1 cellular context compared by ENCODE assay signal in the genomic region with DNA sequence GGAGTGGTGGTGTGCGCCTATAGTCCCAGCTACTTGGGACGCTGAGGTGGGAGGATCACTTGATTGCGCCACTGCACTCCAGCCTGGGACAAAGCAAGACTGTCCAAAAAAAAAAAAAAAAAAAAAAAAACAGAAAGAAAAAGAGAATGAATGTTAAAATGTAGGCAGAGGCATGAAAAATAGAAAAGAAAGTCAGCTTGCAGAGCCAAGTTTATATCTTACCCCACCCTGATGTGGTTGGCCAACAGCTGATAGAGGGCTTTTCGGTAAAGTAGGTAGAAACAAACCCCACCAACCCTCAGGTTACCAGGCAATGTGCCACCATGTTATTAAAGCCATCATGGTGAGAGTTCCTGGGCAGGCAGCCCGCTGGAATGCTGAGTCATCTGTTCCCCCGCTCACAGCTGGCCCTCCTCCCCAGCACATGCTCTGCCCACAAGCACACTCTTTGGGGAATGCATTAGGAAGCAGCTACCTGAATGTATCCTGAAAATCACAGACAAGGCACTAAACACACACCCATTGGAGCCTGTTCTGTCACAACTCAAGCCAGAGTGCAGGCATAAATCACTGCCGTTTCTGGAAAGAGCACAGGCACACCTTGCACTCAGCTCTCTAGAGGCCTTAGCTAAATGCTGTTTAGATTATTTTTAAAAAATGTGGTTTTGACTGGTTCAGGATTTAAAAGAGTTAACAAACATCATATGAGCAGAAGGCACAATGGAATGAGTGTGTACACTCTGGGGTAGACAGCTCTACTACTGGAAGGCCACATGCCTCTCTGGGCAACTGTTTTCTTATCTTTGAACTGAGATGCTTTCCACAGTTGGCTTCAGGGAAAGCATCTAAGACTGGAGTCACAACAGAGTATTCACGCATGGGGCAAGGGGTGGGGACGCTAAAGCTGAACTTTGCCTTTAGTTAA.
TF ChIP-seq lines count a peak whose summit lies in the region.

No MANE protein-coding gene starts in this region.

TF ChIP-seq in H1, 55 proteins besides CTCF, POLR2A, EP300 and RAD21:
- TF ChIP-seq CTBP2 (IDR thresholded peaks at IDR 0.05; ENCODE audit: borderline replicate concordance, insufficient read depth, insufficient read length, low read length) = no peak
- TF ChIP-seq JUND (IDR thresholded peaks at IDR 0.05; ENCODE audit: low read length) = peak; percentile 89
- TF ChIP-seq ZNF274 (IDR thresholded peaks at IDR 0.05; ENCODE audit: borderline replicate concordance, extremely low read depth, low read length) = no peak
- TF ChIP-seq ASH2L (IDR thresholded peaks at IDR 0.05; ENCODE audit: low read length) = no peak
- TF ChIP-seq KDM4A (IDR thresholded peaks at IDR 0.05; ENCODE audit: low read depth, low read length, severe bottlenecking) = no peak
- no peak for TF ChIP-seq BRCA1 (IDR thresholded peaks at IDR 0.05; ENCODE audit: low read depth, low read length)
- no peak for TF ChIP-seq RNF2 (IDR thresholded peaks at IDR 0.05; ENCODE audit: borderline replicate concordance, low read depth, low read length, missing control alignments, poor library complexity, severe bottlenecking)
- no peak for TF ChIP-seq POU5F1 (IDR thresholded peaks at IDR 0.05; ENCODE audit: low read depth, low read length)
- no peak for TF ChIP-seq SAP30 (IDR thresholded peaks at IDR 0.05; ENCODE audit: insufficient read depth, insufficient replicate concordance, low read length)
- TF ChIP-seq, protein P1, sequence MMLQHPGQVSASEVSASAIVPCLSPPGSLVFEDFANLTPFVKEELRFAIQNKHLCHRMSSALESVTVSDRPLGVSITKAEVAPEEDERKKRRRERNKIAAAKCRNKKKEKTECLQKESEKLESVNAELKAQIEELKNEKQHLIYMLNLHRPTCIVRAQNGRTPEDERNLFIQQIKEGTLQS (IDR thresholded peaks at IDR 0.05; ENCODE audit: insufficient read depth, low read depth, low read length) = no peak
- no peak for TF ChIP-seq EZH2 (IDR thresholded peaks at IDR 0.05; ENCODE audit: low read depth, low read length, severe bottlenecking)
- no peak for TF ChIP-seq SIRT6 (IDR thresholded peaks at IDR 0.05; ENCODE audit: low read length)
- no peak; the same call in 1 of the 2 replicates for TF ChIP-seq POLR2AphosphoS5 (IDR thresholded peaks at IDR 0.05; ENCODE audit: low read depth, low read length)
- TF ChIP-seq YY1 (IDR thresholded peaks at IDR 0.05; ENCODE audit: low read depth, low read length) = peak; percentile 84
- TF ChIP-seq NANOG (IDR thresholded peaks at IDR 0.05; ENCODE audit: insufficient read depth, low read depth, low read length, poor library complexity, severe bottlenecking) = no peak
- TF ChIP-seq CREB1 (IDR thresholded peaks at IDR 0.05) = no peak
- peak; percentile 98 for TF ChIP-seq MAFK (IDR thresholded peaks at IDR 0.05; ENCODE audit: low read depth, low read length)
- no peak for TF ChIP-seq KDM5A (IDR thresholded peaks at IDR 0.05; ENCODE audit: low read length)
- no peak for TF ChIP-seq RFX5 (IDR thresholded peaks at IDR 0.05; ENCODE audit: borderline replicate concordance, low read depth, low read length)
- TF ChIP-seq SIX5 (IDR thresholded peaks at IDR 0.05; ENCODE audit: low read depth, low read length) = no peak
- TF ChIP-seq SP2 (IDR thresholded peaks at IDR 0.05; ENCODE audit: low read length) = no peak
- TF ChIP-seq MAX (IDR thresholded peaks at IDR 0.05) = peak; percentile 90
- no peak for TF ChIP-seq GTF2F1 (IDR thresholded peaks at IDR 0.05; ENCODE audit: borderline replicate concordance, low read depth, low read length)
- TF ChIP-seq RBBP5 (IDR thresholded peaks at IDR 0.05; ENCODE audit: borderline replicate concordance, low read depth, low read length) = no peak
- TF ChIP-seq CBX5 (IDR thresholded peaks at IDR 0.05; ENCODE audit: low read depth, low read length) = no peak
- TF ChIP-seq SUZ12 (IDR thresholded peaks at IDR 0.05; ENCODE audit: low read length) = no peak
- TF ChIP-seq BACH1 (IDR thresholded peaks at IDR 0.05; ENCODE audit: low read length) = peak; percentile 100
- no peak for TF ChIP-seq NRF1 (IDR thresholded peaks at IDR 0.05; ENCODE audit: low read depth, low read length)
- TF ChIP-seq TEAD4 (IDR thresholded peaks at IDR 0.05; ENCODE audit: low read depth, low read length) = peak; percentile 92
- no peak for TF ChIP-seq SP4 (IDR thresholded peaks at IDR 0.05; ENCODE audit: low read length)
- TF ChIP-seq EGR1 (IDR thresholded peaks at IDR 0.05; ENCODE audit: borderline replicate concordance, low read depth, low read length) = no peak; the same call in 1 of the 2 replicates
- no peak for TF ChIP-seq CHD1 (IDR thresholded peaks at IDR 0.05; ENCODE audit: low read depth, low read length)
- TF ChIP-seq CHD2 (IDR thresholded peaks at IDR 0.05; ENCODE audit: low read length) = no peak
- no peak for TF ChIP-seq JUN (IDR thresholded peaks at IDR 0.05; ENCODE audit: low read depth, low read length)
- peak in 1 of 2 experiments; percentile 83; a peak in 1 of 4 replicates for TF ChIP-seq SIN3A (conservative IDR thresholded peaks at IDR 0.05 in 1 of 2, IDR thresholded peaks at IDR 0.05 in 1 of 2; ENCODE audit: low read depth in 1 of 2, low read length in 2 of 2)
- TF ChIP-seq HDAC6 (IDR thresholded peaks at IDR 0.05; ENCODE audit: low read depth, low read length) = no peak
- TF ChIP-seq SP1 (IDR thresholded peaks at IDR 0.05; ENCODE audit: low read depth, low read length) = 0 out of 2 replicates have a peak, but pooled peaks have one; percentile 39
- TF ChIP-seq TBP (IDR thresholded peaks at IDR 0.05; ENCODE audit: low read depth, low read length) = no peak
- no peak for TF ChIP-seq PHF8 (conservative IDR thresholded peaks at IDR 0.05; ENCODE audit: low read depth, low read length)
- TF ChIP-seq, protein P2, sequence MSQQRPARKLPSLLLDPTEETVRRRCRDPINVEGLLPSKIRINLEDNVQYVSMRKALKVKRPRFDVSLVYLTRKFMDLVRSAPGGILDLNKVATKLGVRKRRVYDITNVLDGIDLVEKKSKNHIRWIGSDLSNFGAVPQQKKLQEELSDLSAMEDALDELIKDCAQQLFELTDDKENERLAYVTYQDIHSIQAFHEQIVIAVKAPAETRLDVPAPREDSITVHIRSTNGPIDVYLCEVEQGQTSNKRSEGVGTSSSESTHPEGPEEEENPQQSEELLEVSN (IDR thresholded peaks at IDR 0.05) = peak; percentile 70; the same call in 1 of the 2 replicates
- TF ChIP-seq TCF12 (IDR thresholded peaks at IDR 0.05; ENCODE audit: low read depth, low read length) = 0 out of 2 replicates have a peak, but pooled peaks have one; percentile 46
- no peak for TF ChIP-seq FOSL1 (IDR thresholded peaks at IDR 0.05; ENCODE audit: insufficient read depth, low read depth, low read length)
- TF ChIP-seq, protein P3, sequence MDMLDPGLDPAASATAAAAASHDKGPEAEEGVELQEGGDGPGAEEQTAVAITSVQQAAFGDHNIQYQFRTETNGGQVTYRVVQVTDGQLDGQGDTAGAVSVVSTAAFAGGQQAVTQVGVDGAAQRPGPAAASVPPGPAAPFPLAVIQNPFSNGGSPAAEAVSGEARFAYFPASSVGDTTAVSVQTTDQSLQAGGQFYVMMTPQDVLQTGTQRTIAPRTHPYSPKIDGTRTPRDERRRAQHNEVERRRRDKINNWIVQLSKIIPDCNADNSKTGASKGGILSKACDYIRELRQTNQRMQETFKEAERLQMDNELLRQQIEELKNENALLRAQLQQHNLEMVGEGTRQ (IDR thresholded peaks at IDR 0.05; ENCODE audit: low read length) = no peak
- no peak for TF ChIP-seq RXRA (IDR thresholded peaks at IDR 0.05; ENCODE audit: insufficient read depth, low read depth, low read length)
- TF ChIP-seq GABPA (IDR thresholded peaks at IDR 0.05; ENCODE audit: borderline replicate concordance, insufficient read depth, low read length) = no peak
- TF ChIP-seq TAF1 (IDR thresholded peaks at IDR 0.05; ENCODE audit: low read depth, low read length) = no peak
- no peak for TF ChIP-seq CEBPB (IDR thresholded peaks at IDR 0.05; ENCODE audit: low read depth, low read length)
- no peak for TF ChIP-seq KDM1A (IDR thresholded peaks at IDR 0.05; ENCODE audit: borderline replicate concordance, low read length)
- TF ChIP-seq CHD7 (IDR thresholded peaks at IDR 0.05; ENCODE audit: insufficient replicate concordance, low read length) = no peak
- no peak for TF ChIP-seq BCL11A (IDR thresholded peaks at IDR 0.05; ENCODE audit: low read depth in 2 of 2, low read length in 2 of 2)
- no peak for TF ChIP-seq TAF7 (optimal IDR thresholded peaks at IDR 0.05; ENCODE audit: borderline replicate concordance, low read depth, low read length)
- no peak for TF ChIP-seq ATF2 (IDR thresholded peaks at IDR 0.05; ENCODE audit: low read length)
- TF ChIP-seq HDAC2 (IDR thresholded peaks at IDR 0.05; ENCODE audit: borderline replicate concordance in 1 of 2, low read depth in 2 of 2, low read length in 2 of 2) = 0 out of 4 replicates have a peak, but pooled peaks of 1 of the 2 experiments have one; percentile 20
- TF ChIP-seq SRF (IDR thresholded peaks at IDR 0.05; ENCODE audit: low read depth, low read length) = no peak
- no peak for TF ChIP-seq CBX8 (IDR thresholded peaks at IDR 0.05; ENCODE audit: borderline replicate concordance, low read depth, low read length)
